8 cellular contexts compared by ENCODE assay signal in the genomic region with DNA sequence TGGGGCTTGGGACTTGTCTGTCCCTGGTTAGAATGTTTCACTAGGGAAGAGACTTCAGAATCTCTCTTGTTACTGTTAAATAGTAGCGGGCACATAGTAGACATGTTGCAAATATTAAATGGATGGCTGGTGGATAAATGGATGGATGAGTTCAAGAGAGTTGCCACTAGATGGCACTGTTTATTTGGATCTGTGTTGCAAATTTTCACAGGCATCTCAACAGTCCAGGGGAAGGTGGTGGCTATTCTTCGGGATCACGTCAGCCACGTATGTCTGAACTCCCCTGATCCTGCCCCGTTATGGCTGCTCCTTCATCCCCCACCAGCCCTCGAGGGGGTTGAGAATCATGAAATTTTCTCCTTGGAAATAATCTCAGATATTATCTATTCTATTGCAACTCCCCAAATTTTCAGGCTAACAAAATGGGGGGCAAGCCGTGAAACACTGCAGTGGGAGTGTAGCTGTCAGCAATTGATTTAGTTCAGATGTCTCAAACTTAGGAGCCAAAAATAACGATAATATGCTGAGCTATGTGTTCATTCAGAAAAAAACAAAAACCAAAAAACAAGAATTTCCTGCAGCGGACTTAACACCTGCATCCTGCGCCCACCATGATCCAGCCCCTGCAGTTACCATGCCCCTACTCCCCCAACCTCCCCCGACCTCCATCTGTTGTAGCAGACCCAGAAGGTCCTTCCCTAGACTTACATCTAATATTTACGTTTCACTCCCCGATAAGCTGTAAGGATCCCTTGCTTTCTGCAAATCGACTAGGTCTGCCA. TPM values are rescaled to one million over a fixed set of nuclear protein-coding genes. Genes with fewer than 3 reads are reported as not detected.
DNase-seq lines count a peak whose midpoint lies in the region; ATAC-seq and TF ChIP-seq lines count a peak whose summit lies in the region.

No MANE protein-coding gene starts in this region.

- no peak overlapping the region for H3K27ac Mint-ChIP-seq in GM23338

- peaks cover 13% of the 10 kb centered on the region for H3K4me1 Mint-ChIP-seq in GM23338

- H3K79me2 ChIP-seq in GM23338 (replicated peaks; ENCODE audit: insufficient read depth) (no peaks in the 10 kb centered on the region), OCI-LY3 (ENCODE audit: low read length) (no peaks in the 10 kb centered on the region), smooth muscle cell (ENCODE audit: low read depth) (no peaks in the 10 kb centered on the region)

- no peaks in the 10 kb centered on the region for H3K36me3 ChIP-seq in GM23338 (ENCODE audit: insufficient read depth)
- H3K36me3 ChIP-seq in OCI-LY3 (replicated peaks; ENCODE audit: low read depth, low read length): no peaks in the 10 kb centered on the region
- no peaks in the 10 kb centered on the region for H3K36me3 ChIP-seq in iPS DF 6.9 (ENCODE audit: control insufficient read depth, insufficient read depth, low read length)
- H3K36me3 ChIP-seq in smooth muscle cell (ENCODE audit: low read depth): no peaks in the 10 kb centered on the region

- H3K9ac ChIP-seq in OCI-LY3 (ENCODE audit: low read length) (peak overlapping the region; percentile 26), smooth muscle cell (ENCODE audit: low read depth) (no peak overlapping the region)

- H3K9me2 ChIP-seq in GM23338 (ENCODE audit: insufficient read depth): no peaks in the 10 kb centered on the region

- TF ChIP-seq CTCF in GM23338 (conservative IDR thresholded peaks at IDR 0.05; ENCODE audit: low read depth in 2 of 2): peak; percentile 83 to 86
- TF ChIP-seq CTCF in OCI-LY3 (IDR thresholded peaks at IDR 0.05; ENCODE audit: low read depth, low read length): peak; percentile 64
- peak; percentile 75 for TF ChIP-seq CTCF in smooth muscle cell (IDR thresholded peaks at IDR 0.05; ENCODE audit: borderline replicate concordance, insufficient read depth, poor library complexity, severe bottlenecking)

- H3K4me3 ChIP-seq in GM23338 (no peak overlapping the region), OCI-LY3 (ENCODE audit: low read length) (peak overlapping the region; percentile 76), iPS DF 6.9 (ENCODE audit: low read length) (no peak overlapping the region), smooth muscle cell (peak overlapping the region; percentile 32)

- H3K27ac ChIP-seq in GM23338 (ENCODE audit: low read depth): no peak overlapping the region
- no peak overlapping the region for H3K27ac ChIP-seq in OCI-LY3 (ENCODE audit: low read length)
- H3K27ac ChIP-seq in iPS DF 6.9 (ENCODE audit: low read length): no peak overlapping the region
- H3K27ac ChIP-seq in smooth muscle cell (ENCODE audit: low read depth): no peak overlapping the region

- H3K27me3 ChIP-seq in GM23338 (ENCODE audit: insufficient read depth) (no peaks in the 10 kb centered on the region), OCI-LY3 (ENCODE audit: low read depth, low read length) (no peaks in the 10 kb centered on the region), iPS DF 6.9 (ENCODE audit: control insufficient read depth, insufficient read depth, low read length) (no peaks in the 10 kb centered on the region), smooth muscle cell (ENCODE audit: low read depth) (no peaks in the 10 kb centered on the region)

- peak; percentile 27 for DNase-seq in 8988T
- DNase-seq in GDM1 (lab: John Stamatoyannopoulos, UW): peak; percentile 47
- peak; percentile 88 for DNase-seq in GM23338 (ENCODE audit: low spot score)
- peak; percentile 89 for DNase-seq in KBM-7
- DNase-seq in astrocyte of the hippocampus (ENCODE audit: low read depth, low spot score): peak; percentile 85
- DNase-seq in iPS DF 6.9 (ENCODE audit: low read depth, low spot score): peak; percentile 73
- DNase-seq in smooth muscle cell (lab: John Stamatoyannopoulos, UW; ENCODE audit: unreplicated experiment): no peak

- peak; percentile 91 for ATAC-seq in GM23338

- H3K9me3 ChIP-seq in OCI-LY3 (ENCODE audit: insufficient read depth, low read length): no peaks in the 10 kb centered on the region
- no peaks in the 10 kb centered on the region for H3K9me3 ChIP-seq in iPS DF 6.9 (ENCODE audit: control insufficient read depth, insufficient read depth, low read length)
- H3K9me3 ChIP-seq in smooth muscle cell (replicated peaks; ENCODE audit: low read depth): no peaks in the 10 kb centered on the region

- no CpG with 5 or more reads among the region's 14 CpGs for WGBS in iPS DF 6.9 (ENCODE audit: insufficient coverage, insufficient read length)
- 55% methylated on average over 14 of the region's 14 CpGs for WGBS in smooth muscle cell (ENCODE audit: low lambda C conversion rate)

- H3K4me1 ChIP-seq in GM23338 (ENCODE audit: insufficient read depth) (no peaks in the 10 kb centered on the region; the same call in 1 of the 2 replicates), OCI-LY3 (ENCODE audit: low read length) (peaks cover 16% of the 10 kb centered on the region), iPS DF 6.9 (ENCODE audit: control insufficient read depth, insufficient read depth, low read length) (0 out of 2 replicates have a peak, but pooled peaks cover 2% of the 10 kb centered on the region), smooth muscle cell (ENCODE audit: low read depth) (no peaks in the 10 kb centered on the region)

- H4K20me1 ChIP-seq in GM23338 (replicated peaks; ENCODE audit: insufficient read depth) (no peaks in the 10 kb centered on the region), OCI-LY3 (ENCODE audit: insufficient read depth, low read length) (no peaks in the 10 kb centered on the region), smooth muscle cell (ENCODE audit: low read depth) (no peaks in the 10 kb centered on the region)

- H3K36me3 Mint-ChIP-seq in GM23338 (ENCODE audit: low read depth): no peaks in the 10 kb centered on the region

- in situ Hi-C loops in KBM-7 (cut with MboI; ENCODE audit: low pct_unique_long_range_greater_than_20kb, low sequenced_read_pairs): no loop called here

- H3K4me2 ChIP-seq in GM23338 (0 out of 2 replicates have a peak overlapping the region, but pooled peaks have one; percentile 38), OCI-LY3 (ENCODE audit: low read length) (peak overlapping the region; percentile 80), smooth muscle cell (peak overlapping the region; percentile 80)

- no peak overlapping the region for H3K4me3 Mint-ChIP-seq in GM23338

- H3K27me3 Mint-ChIP-seq in GM23338 (ENCODE audit: insufficient read depth, low read depth, poor library complexity): no peaks in the 10 kb centered on the region

- 0 out of 2 replicates have a peak overlapping the region, but pooled peaks have one; percentile 56 for H2AFZ ChIP-seq in GM23338
- H2AFZ ChIP-seq in OCI-LY3 (ENCODE audit: low read depth, low read length): peak overlapping the region; percentile 51
- H2AFZ ChIP-seq in smooth muscle cell (ENCODE audit: low read depth): peak overlapping the region; percentile 52

- H3K9me3 Mint-ChIP-seq in GM23338: no peaks in the 10 kb centered on the region

- H3F3A ChIP-seq in GM23338 (replicated peaks; ENCODE audit: low read depth) (no peaks in the 10 kb centered on the region), smooth muscle cell (ENCODE audit: low read depth) (no peaks in the 10 kb centered on the region)

TF ChIP-seq in GM23338, 12 proteins besides CTCF, POLR2A, EP300 and RAD21 (continues in another document):
- no peak for TF ChIP-seq NANOG (IDR thresholded peaks at IDR 0.05; ENCODE audit: borderline replicate concordance)
- TF ChIP-seq, protein P1, sequence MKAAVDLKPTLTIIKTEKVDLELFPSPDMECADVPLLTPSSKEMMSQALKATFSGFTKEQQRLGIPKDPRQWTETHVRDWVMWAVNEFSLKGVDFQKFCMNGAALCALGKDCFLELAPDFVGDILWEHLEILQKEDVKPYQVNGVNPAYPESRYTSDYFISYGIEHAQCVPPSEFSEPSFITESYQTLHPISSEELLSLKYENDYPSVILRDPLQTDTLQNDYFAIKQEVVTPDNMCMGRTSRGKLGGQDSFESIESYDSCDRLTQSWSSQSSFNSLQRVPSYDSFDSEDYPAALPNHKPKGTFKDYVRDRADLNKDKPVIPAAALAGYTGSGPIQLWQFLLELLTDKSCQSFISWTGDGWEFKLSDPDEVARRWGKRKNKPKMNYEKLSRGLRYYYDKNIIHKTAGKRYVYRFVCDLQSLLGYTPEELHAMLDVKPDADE (IDR thresholded peaks at IDR 0.05): no peak

RNA-seq across cellular contexts. Expression of a gene that starts 29.1 kb away (rescaled TPM):
- total RNA-seq in GM23338 (2014; rRNA removed; shearing (Covaris generic)): 0.03 TPM in 1 of 2 replicates, not detected in the other
- polyA plus RNA-seq in GM23338 (2016; fragmentation: Nextera tagmentation; extraction: Ambion mirVana) (0.42 TPM in 1 of 2 replicates, not detected in the other), smooth muscle cell (0.74 and 0.94 TPM in 2 replicates)
- 1.6 and 1.7 TPM in 2 replicates for total RNA-seq in smooth muscle cell

RNA-seq across cellular contexts. Expression of a gene that starts 58.9 kb away (rescaled TPM):
- 25.2 and 38.2 TPM in 2 replicates for total RNA-seq in GM23338 (2014; rRNA removed; shearing (Covaris generic))
- 15.3 and 15.7 TPM in 2 replicates for polyA plus RNA-seq in GM23338 (2016; fragmentation: Nextera tagmentation; extraction: Ambion mirVana)
- total RNA-seq in smooth muscle cell: 170 and 174 TPM in 2 replicates
- polyA plus RNA-seq in smooth muscle cell: 38.6 and 46.3 TPM in 2 replicates

Comparison
In these comparisons a context has a peak if more than half of its experiments do, and no peak if none do; other contexts are left out.
1. H3K4me3 ChIP-seq: peak in OCI-LY3 (single experiment) and smooth muscle cell (single experiment); none in GM23338 (single experiment) and iPS DF 6.9 (single experiment).
2. Peak in every context shown above with its lines, with median percentiles within 50 percentile points of each other: H2AFZ ChIP-seq, H3K4me2 ChIP-seq and CTCF ChIP-seq.